1 cellular context compared by ENCODE assay signal in the genomic region with DNA sequence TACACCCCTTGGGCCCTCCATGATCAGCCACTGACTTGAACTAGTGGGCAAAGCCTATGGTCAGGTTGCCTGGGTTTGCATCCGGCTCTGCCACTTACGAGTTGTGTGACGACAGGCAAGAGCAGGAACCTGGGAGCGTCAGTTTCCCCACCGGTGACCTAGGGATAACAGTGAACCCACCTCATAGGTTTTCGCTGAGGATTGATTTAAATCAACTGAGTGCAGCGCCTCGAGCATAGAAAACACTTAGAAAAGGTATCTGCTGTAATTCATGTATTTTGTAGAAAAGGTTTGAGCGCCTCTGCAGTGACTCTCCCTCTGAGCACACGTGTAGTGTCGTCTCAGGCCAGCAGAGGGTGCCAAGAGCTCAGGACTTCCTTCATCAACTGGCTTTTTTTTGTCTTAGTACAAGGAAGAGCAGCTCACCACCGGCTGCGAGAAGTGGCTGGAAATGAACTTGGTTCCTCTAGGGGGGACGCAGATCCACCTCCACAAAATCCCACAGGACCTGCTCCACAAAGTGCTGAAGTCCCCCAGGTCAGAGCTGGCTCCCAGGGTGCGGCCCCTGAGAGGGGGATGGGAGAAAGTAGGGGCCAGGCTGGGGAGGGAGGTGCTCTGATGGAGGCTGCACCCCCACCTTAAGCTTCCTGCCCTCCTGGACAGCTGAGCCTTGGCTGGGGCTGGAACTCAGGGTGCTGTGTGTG.
TF ChIP-seq lines count a peak whose summit lies in the region.

No MANE protein-coding gene starts in this region.

TF ChIP-seq in HepG2, 621 proteins besides CTCF, POLR2A, EP300 and RAD21 (continued from another document and continues in another):
- TF ChIP-seq ZBTB37 (CRISPR knock-in tag; IDR thresholded peaks at IDR 0.05) (no peak), HOXD1 (CRISPR knock-in tag; IDR thresholded peaks at IDR 0.05) (no peak), MYPOP (CRISPR knock-in tag; IDR thresholded peaks at IDR 0.05) (peak; percentile 28; the same call in 1 of the 2 replicates), CREB1 (IDR thresholded peaks at IDR 0.05) (no peak), CREB1 (CRISPR knock-in tag; IDR thresholded peaks at IDR 0.05) (peak; percentile 53; the same call in 1 of the 2 replicates), ZBTB26 (CRISPR knock-in tag; IDR thresholded peaks at IDR 0.05; ENCODE audit: borderline replicate concordance) (no peak), KDM5A (IDR thresholded peaks at IDR 0.05; ENCODE audit: borderline replicate concordance, low read length) (0 out of 2 replicates have a peak, but pooled peaks have one; percentile 34), TRIM24 (CRISPR knock-in tag; IDR thresholded peaks at IDR 0.05) (no peak), RBFOX2 (IDR thresholded peaks at IDR 0.05; ENCODE audit: low read depth, low read length) (no peak), HNF1B (CRISPR knock-in tag; IDR thresholded peaks at IDR 0.05) (peak; percentile 65; the same call in 1 of the 2 replicates), KLF12 (CRISPR knock-in tag; IDR thresholded peaks at IDR 0.05; ENCODE audit: borderline replicate concordance) (0 out of 2 replicates have a peak, but pooled peaks have one; percentile 70), ZHX1 (CRISPR knock-in tag; IDR thresholded peaks at IDR 0.05; ENCODE audit: low read depth) (no peak), HOXA3 (CRISPR knock-in tag; IDR thresholded peaks at IDR 0.05) (peak; percentile 29), SMAD1 (CRISPR knock-in tag; IDR thresholded peaks at IDR 0.05; ENCODE audit: borderline replicate concordance, low read depth) (no peak), ZNF350 (CRISPR knock-in tag; IDR thresholded peaks at IDR 0.05; ENCODE audit: borderline replicate concordance, low read depth) (peak; percentile 60; the same call in 1 of the 2 replicates), ZNF362 (CRISPR knock-in tag; IDR thresholded peaks at IDR 0.05; ENCODE audit: borderline replicate concordance) (peak; percentile 96), ZNF12 (CRISPR knock-in tag; IDR thresholded peaks at IDR 0.05) (no peak), ZNF317 (CRISPR knock-in tag; IDR thresholded peaks at IDR 0.05) (0 out of 2 replicates have a peak, but pooled peaks have one; percentile 21), MBD4 (IDR thresholded peaks at IDR 0.05; ENCODE audit: borderline replicate concordance, low read length) (no peak), ZIK1 (CRISPR knock-in tag; IDR thresholded peaks at IDR 0.05; ENCODE audit: borderline replicate concordance, low read depth) (0 out of 2 replicates have a peak, but pooled peaks have one; percentile 75), BRCA1 (CRISPR knock-in tag; IDR thresholded peaks at IDR 0.05) (0 out of 2 replicates have a peak, but pooled peaks have one; percentile 50), ZNF430 (CRISPR knock-in tag; IDR thresholded peaks at IDR 0.05) (peak; percentile 50; the same call in 1 of the 2 replicates), ETV6 (CRISPR knock-in tag; conservative IDR thresholded peaks at IDR 0.05) (no peak), GTF2F1 (IDR thresholded peaks at IDR 0.05; ENCODE audit: low read length) (0 out of 2 replicates have a peak, but pooled peaks have one; percentile 46), MEIS2 (CRISPR knock-in tag; IDR thresholded peaks at IDR 0.05) (peak; percentile 35; the same call in 1 of the 2 replicates), KDM6A (CRISPR knock-in tag; IDR thresholded peaks at IDR 0.05; ENCODE audit: low read depth) (no peak)
- TF ChIP-seq, protein P1, sequence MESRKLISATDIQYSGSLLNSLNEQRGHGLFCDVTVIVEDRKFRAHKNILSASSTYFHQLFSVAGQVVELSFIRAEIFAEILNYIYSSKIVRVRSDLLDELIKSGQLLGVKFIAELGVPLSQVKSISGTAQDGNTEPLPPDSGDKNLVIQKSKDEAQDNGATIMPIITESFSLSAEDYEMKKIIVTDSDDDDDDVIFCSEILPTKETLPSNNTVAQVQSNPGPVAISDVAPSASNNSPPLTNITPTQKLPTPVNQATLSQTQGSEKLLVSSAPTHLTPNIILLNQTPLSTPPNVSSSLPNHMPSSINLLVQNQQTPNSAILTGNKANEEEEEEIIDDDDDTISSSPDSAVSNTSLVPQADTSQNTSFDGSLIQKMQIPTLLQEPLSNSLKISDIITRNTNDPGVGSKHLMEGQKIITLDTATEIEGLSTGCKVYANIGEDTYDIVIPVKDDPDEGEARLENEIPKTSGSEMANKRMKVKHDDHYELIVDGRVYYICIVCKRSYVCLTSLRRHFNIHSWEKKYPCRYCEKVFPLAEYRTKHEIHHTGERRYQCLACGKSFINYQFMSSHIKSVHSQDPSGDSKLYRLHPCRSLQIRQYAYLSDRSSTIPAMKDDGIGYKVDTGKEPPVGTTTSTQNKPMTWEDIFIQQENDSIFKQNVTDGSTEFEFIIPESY (CRISPR knock-in tag; IDR thresholded peaks at IDR 0.05), result 0 out of 2 replicates have a peak, but pooled peaks have one; percentile 3
- TF ChIP-seq, protein P2, sequence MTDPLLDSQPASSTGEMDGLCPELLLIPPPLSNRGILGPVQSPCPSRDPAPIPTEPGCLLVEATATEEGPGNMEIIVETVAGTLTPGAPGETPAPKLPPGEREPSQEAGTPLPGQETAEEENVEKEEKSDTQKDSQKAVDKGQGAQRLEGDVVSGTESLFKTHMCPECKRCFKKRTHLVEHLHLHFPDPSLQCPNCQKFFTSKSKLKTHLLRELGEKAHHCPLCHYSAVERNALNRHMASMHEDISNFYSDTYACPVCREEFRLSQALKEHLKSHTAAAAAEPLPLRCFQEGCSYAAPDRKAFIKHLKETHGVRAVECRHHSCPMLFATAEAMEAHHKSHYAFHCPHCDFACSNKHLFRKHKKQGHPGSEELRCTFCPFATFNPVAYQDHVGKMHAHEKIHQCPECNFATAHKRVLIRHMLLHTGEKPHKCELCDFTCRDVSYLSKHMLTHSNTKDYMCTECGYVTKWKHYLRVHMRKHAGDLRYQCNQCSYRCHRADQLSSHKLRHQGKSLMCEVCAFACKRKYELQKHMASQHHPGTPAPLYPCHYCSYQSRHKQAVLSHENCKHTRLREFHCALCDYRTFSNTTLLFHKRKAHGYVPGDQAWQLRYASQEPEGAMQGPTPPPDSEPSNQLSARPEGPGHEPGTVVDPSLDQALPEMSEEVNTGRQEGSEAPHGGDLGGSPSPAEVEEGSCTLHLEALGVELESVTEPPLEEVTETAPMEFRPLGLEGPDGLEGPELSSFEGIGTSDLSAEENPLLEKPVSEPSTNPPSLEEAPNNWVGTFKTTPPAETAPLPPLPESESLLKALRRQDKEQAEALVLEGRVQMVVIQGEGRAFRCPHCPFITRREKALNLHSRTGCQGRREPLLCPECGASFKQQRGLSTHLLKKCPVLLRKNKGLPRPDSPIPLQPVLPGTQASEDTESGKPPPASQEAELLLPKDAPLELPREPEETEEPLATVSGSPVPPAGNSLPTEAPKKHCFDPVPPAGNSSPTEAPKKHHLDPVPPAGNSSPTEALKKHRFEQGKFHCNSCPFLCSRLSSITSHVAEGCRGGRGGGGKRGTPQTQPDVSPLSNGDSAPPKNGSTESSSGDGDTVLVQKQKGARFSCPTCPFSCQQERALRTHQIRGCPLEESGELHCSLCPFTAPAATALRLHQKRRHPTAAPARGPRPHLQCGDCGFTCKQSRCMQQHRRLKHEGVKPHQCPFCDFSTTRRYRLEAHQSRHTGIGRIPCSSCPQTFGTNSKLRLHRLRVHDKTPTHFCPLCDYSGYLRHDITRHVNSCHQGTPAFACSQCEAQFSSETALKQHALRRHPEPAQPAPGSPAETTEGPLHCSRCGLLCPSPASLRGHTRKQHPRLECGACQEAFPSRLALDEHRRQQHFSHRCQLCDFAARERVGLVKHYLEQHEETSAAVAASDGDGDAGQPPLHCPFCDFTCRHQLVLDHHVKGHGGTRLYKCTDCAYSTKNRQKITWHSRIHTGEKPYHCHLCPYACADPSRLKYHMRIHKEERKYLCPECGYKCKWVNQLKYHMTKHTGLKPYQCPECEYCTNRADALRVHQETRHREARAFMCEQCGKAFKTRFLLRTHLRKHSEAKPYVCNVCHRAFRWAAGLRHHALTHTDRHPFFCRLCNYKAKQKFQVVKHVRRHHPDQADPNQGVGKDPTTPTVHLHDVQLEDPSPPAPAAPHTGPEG (CRISPR knock-in tag; IDR thresholded peaks at IDR 0.05), result no peak
- TF ChIP-seq, protein P3, sequence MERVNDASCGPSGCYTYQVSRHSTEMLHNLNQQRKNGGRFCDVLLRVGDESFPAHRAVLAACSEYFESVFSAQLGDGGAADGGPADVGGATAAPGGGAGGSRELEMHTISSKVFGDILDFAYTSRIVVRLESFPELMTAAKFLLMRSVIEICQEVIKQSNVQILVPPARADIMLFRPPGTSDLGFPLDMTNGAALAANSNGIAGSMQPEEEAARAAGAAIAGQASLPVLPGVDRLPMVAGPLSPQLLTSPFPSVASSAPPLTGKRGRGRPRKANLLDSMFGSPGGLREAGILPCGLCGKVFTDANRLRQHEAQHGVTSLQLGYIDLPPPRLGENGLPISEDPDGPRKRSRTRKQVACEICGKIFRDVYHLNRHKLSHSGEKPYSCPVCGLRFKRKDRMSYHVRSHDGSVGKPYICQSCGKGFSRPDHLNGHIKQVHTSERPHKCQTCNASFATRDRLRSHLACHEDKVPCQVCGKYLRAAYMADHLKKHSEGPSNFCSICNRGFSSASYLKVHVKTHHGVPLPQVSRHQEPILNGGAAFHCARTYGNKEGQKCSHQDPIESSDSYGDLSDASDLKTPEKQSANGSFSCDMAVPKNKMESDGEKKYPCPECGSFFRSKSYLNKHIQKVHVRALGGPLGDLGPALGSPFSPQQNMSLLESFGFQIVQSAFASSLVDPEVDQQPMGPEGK (CRISPR knock-in tag; IDR thresholded peaks at IDR 0.05), result peak; percentile 83
- TF ChIP-seq, protein P4, sequence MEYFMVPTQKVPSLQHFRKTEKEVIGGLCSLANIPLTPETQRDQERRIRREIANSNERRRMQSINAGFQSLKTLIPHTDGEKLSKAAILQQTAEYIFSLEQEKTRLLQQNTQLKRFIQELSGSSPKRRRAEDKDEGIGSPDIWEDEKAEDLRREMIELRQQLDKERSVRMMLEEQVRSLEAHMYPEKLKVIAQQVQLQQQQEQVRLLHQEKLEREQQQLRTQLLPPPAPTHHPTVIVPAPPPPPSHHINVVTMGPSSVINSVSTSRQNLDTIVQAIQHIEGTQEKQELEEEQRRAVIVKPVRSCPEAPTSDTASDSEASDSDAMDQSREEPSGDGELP (IDR thresholded peaks at IDR 0.05; ENCODE audit: borderline replicate concordance, low read depth), result peak; percentile 13; the same call in 1 of the 2 replicates
